In the genomic region with DNA sequence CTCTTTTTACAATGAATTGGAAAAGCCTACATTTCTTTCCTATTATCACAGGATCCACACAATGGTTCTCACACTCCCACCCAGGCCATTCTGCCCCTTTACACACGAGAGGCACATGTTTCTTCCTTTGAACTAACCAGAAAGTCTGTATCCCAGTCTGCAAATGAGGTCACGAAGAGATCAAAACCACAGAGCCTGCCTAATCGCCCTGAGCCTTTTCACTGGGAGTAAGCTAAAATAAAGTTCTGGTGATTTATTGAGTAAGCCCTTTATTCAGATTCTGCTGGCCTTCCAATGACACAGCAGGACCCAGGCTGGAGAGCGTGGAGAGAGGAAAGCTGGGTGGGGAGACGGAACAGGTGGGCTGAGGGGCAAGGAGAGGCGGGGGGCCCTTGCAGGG, we compare ENCODE assay signal across 13 cellular contexts.
DNase-seq lines count a peak whose midpoint lies in the region; ATAC-seq lines count a peak whose summit lies in the region.
"Had no signal": no experiment of that assay in that cellular context is flagged by ENCODE, and none has a peak within 500 bp of the region (broad histone marks: within the 10 kb centered on the region; RNA-seq: fewer than 3 reads in every experiment).

No MANE protein-coding gene starts in this region.

- peak; percentile 85 for DNase-seq in H4 (ENCODE audit: low spot score)
- peak; percentile 16 for DNase-seq in SW480 (ENCODE audit: low spot score)
- DNase-seq in foreskin melanocyte = peak; percentile 95
- no peak for DNase-seq in sciatic nerve (ENCODE audit: low spot score)
- no peak for DNase-seq in UCSD-AML1 (lab: John Stamatoyannopoulos, UW; ENCODE audit: unreplicated experiment)
- no peak for DNase-seq in activated CD4-positive, CD25-positive, alpha-beta regulatory T cell (lab: John Stamatoyannopoulos, UW)
- DNase-seq: activated CD4-positive, alpha-beta memory T cell treated with anti-CD3 and anti-CD28 coated beads for 36 hours; MM.1S; NCI-H510A treated with DMSO at 0.1 percent for 48 hours; right lobe of liver; SK-N-SH had no signal

- ATAC-seq in sciatic nerve = peak; percentile 38
- ATAC-seq in GM18858 (IDR thresholded peaks at IDR 0.05; ENCODE audit: unreplicated experiment) = no peak
- ATAC-seq in HG03108 (IDR thresholded peaks at IDR 0.05; ENCODE audit: unreplicated experiment) = no peak
- ATAC-seq: right lobe of liver had no signal

- intact Hi-C loops in sciatic nerve (cut with DNase I) = no loop called here

Comparison
In these comparisons a context has a peak if more than half of its experiments do, and no peak if none do; other contexts are left out.
1. DNase-seq: peak in H4 (single experiment), SW480 (single experiment) and foreskin melanocyte (single experiment); none in sciatic nerve (single experiment), UCSD-AML1 (single experiment) and activated CD4-positive, CD25-positive, alpha-beta regulatory T cell (0 of 4).